Comparison of ENCODE assay signal across 9 cellular contexts in the genomic region with DNA sequence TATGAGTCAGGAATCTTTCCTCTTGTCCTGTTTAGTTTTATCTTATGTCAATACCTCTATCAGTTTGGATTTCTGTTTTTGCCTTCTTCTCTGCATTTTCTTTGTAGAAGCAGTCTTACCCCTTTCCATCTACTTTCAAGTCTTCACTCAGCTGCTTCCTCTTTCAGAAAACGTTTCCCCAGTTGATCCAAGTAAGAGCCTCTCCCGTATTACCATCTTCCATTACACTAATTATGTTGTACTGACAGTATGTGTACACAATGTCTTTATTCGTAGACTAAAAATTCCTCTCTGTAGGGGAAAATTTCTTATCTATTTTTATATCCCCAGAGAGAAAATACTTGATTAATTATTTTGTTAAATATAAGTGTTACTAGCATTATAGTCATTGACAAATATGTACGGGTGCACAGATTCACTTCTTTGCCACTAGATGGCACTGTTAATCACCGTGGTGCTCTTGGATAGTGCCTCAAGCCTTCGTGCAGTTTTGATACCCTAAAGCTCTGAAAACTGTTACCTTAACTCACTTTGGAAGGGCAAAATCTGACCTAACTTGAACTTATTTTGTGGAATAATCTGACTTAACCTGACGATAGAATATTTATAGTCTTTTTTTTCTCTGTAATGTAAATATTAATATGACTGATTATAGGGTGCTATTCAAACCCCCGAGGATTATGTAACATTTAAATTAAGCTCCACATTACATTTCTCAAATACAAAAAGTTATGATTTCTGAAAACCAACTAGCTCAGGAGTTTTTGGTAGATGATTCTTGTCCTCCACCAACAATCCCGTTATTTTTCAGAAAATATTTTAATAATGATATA.
DNase-seq lines count a peak whose midpoint lies in the region; ATAC-seq, FAIRE-seq and TF ChIP-seq lines count a peak whose summit lies in the region.
"Had no signal": no experiment of that assay in that cellular context is flagged by ENCODE, and none has a peak within 500 bp of the region (broad histone marks: within the 10 kb centered on the region; RNA-seq: fewer than 3 reads in every experiment).

No MANE protein-coding gene starts in this region.

- H3K27me3 ChIP-seq in A673 (replicated peaks; ENCODE audit: insufficient read depth, low read depth, low read length, poor library complexity), result no peaks in the 10 kb centered on the region
- H3K27me3 ChIP-seq: SJSA1 had no signal

- ATAC-seq in GM21717 (IDR thresholded peaks at IDR 0.05; ENCODE audit: unreplicated experiment) (peak; percentile 99), omental fat pad (ENCODE audit: low FRiP score) (no peak)

- DNase-seq in A673 (ENCODE audit: low spot score) (peak; percentile 79), EL (peak; percentile 54), HT-29 (ENCODE audit: low spot score) (peak; percentile 37), RWPE1 (ENCODE audit: low spot score) (peak; percentile 39), midbrain (lab: John Stamatoyannopoulos, UW) (peak; percentile 68), omental fat pad (ENCODE audit: low spot score) (no peak)

- CTCF ChIA-PET in A673 (lab: Charles Lee) (interaction anchor here (0.6 to 1.4 kb wide), 5 partner anchors 10 to 829 kb away, joined by 3 to 11 read pairs (median 3); no protein-coding TSS in a partner anchor), RWPE1 (lab: Yijun Ruan, JAX) (interaction anchor here (0.5 to 1.0 kb wide), 9 partner anchors 11 to 652 kb away, joined by 3 to 5 read pairs (median 3); no protein-coding TSS in a partner anchor)

- H3K9me3 ChIP-seq in A673 (ENCODE audit: low read depth, low read length, poor library complexity, severe bottlenecking), result no peaks in the 10 kb centered on the region
- H3K9me3 ChIP-seq: SJSA1 had no signal

- BruUV-seq in A673 (replicated peaks; lab: Mats Ljungman, UMichigan), result no TSS peak

- peaks cover 19% of the 10 kb centered on the region for H3K4me1 ChIP-seq in A673 (ENCODE audit: insufficient read depth, low read length, poor library complexity, severe bottlenecking)
- H3K4me1 ChIP-seq: SJSA1 had no signal

- peak; percentile 96 for TF ChIP-seq CTCF in A673 (conservative IDR thresholded peaks at IDR 0.05; ENCODE audit: low read depth, low read length)
- peak; percentile 88 for TF ChIP-seq CTCF in RWPE1 (conservative IDR thresholded peaks at IDR 0.05; ENCODE audit: low read depth)
- no peak for TF ChIP-seq CTCF in omental fat pad (IDR thresholded peaks at IDR 0.05)

- POLR2A ChIA-PET in A673 (lab: Charles Lee; ENCODE audit: low non-redundant PET) (interaction anchor here (0.7 kb wide), 1 partner anchor 197 kb away, joined by 3 read pairs; no protein-coding TSS in a partner anchor), RWPE1 (lab: Yijun Ruan, JAX; ENCODE audit: low non-redundant PET) (no interaction called here)

- H3K4me3 ChIP-seq in A673 (ENCODE audit: low read depth, low read length, poor library complexity, severe bottlenecking), result no peak overlapping the region
- H3K4me3 ChIP-seq: SJSA1 had no signal

- H3K36me3 ChIP-seq in A673 (ENCODE audit: insufficient read depth, low read length, poor library complexity, severe bottlenecking), result no peaks in the 10 kb centered on the region
- H3K36me3 ChIP-seq: SJSA1 had no signal

- H3K27ac ChIP-seq in A673 (ENCODE audit: low read depth, low read length, poor library complexity, severe bottlenecking) (peak overlapping the region; percentile 50), RWPE1 (no peak overlapping the region)
- H3K27ac ChIP-seq: SJSA1 had no signal

- peak; percentile 85 for FAIRE-seq in endometrium (lab: Jason Lieb, UNC)

- intact Hi-C loops in A673 (cut with micrococcal nuclease; ENCODE audit: unreplicated experiment), result loop anchor here (1.0 to 10.0 kb wide), 4 partner anchors 154 to 653 kb away; a partner anchor contains a TSS

Comparison
In these comparisons a context has a peak if more than half of its experiments do, and no peak if none do; other contexts are left out.
1. CTCF ChIP-seq: peak in A673 (single experiment) and RWPE1 (single experiment); none in omental fat pad (0 of 3).